Comparison of ENCODE assay signal across 22 cellular contexts in the genomic region with DNA sequence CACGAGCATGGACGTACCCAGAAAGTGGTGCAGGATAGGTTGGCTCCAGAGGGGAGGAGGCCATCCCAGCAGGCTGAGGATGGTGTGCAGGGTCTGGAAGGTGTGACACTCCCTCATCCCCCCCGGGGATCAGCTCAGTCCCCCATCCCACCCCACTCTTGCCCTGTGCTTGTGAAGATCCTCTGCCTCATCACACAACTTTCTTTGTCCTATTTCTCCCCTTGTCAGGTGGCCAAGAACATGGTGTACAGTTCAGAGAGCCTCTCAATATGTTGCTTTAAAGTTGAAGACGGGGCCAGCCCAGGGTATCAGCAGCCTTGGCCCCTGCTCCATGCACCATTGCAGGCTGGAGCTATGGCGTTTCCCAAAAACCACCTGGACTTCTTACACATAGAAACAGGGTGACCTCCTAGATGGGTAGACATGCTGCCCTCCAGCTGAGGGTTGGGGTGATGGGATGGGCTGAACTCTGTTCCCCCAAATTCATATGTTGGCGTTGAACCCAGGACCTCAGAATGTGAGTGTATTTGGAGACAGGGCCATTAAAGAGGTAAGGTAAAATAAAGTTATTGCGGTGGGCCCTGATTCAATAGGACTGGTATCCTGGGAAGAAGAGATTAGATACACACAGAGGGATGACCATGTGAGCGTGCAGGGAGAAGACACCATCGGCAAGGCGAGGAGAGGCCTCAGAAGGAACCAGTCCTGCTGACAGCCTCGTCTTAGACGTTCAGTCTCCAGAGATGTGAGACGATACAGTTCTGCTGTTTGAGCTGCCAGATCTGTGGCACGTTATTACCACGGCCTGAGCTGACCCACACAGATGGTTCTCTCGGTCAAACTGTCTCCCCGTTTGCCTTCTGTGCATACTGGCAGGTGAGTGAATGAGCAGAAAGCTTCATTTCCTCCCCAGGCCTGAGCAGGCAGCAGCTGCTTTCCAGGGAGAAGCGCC.
DNase-seq lines count a peak whose midpoint lies in the region; ATAC-seq, FAIRE-seq and TF ChIP-seq lines count a peak whose summit lies in the region.
"Had no signal": no experiment of that assay in that cellular context is flagged by ENCODE, and none has a peak within 500 bp of the region (broad histone marks: within the 10 kb centered on the region; RNA-seq: fewer than 3 reads in every experiment).

No MANE protein-coding gene starts in this region.

- no peaks in the 10 kb centered on the region for H3K36me3 ChIP-seq in Peyer's patch
- H3K36me3 ChIP-seq in spleen, result no peaks in the 10 kb centered on the region

- WGBS in right cardiac atrium, result 70% methylated on average over 18 of the region's 18 CpGs
- WGBS in spleen, 5 donors, result 80 to 86% (median 84%) methylated on average over 15 to 18 of the region's 18 CpGs

- no peaks in the 10 kb centered on the region for H3K27me3 ChIP-seq in Peyer's patch
- H3K27me3 ChIP-seq in right cardiac atrium (ENCODE audit: control insufficient read depth, insufficient read depth), result no peaks in the 10 kb centered on the region
- no peaks in the 10 kb centered on the region for H3K27me3 ChIP-seq in spleen (replicated peaks in 1 of 7)

- H3K4me1 ChIP-seq in Peyer's patch (peaks cover 0 to 21% (median 0%) of the 10 kb centered on the region in 4 donors), right cardiac atrium (ENCODE audit: control insufficient read depth, insufficient read depth, low read length) (peaks cover 25% of the 10 kb centered on the region), spleen (peaks cover 0 to 5% (median 0%) of the 10 kb centered on the region in 6 donors)

- TF ChIP-seq CTCF in Peyer's patch (IDR thresholded peaks at IDR 0.05), result no peak
- TF ChIP-seq CTCF in spleen (IDR thresholded peaks at IDR 0.05 in 8 of 11, conservative IDR thresholded peaks at IDR 0.05 in 3 of 11), result no peak

- H3K27ac ChIP-seq in Peyer's patch, result peak overlapping the region in 2 of 4 donors; percentile 50 to 59
- peak overlapping the region; percentile 97 for H3K27ac ChIP-seq in right cardiac atrium (ENCODE audit: low read length)
- no peak overlapping the region for H3K27ac ChIP-seq in spleen
- H3K27ac ChIP-seq: epithelial cell of prostate had no signal

- no peak for ATAC-seq in right cardiac atrium
- ATAC-seq: Panc1, SK-N-SH treated with all-trans-retinoic acid at 6 μM for 48 hours had no signal

- H3K9me3 ChIP-seq in Peyer's patch (no peaks in the 10 kb centered on the region), right cardiac atrium (ENCODE audit: control insufficient read depth, low read length) (no peaks in the 10 kb centered on the region), spleen (no peaks in the 10 kb centered on the region)

- H3K4me3 ChIP-seq in Peyer's patch (no peak overlapping the region), right cardiac atrium (ENCODE audit: low read length) (no peak overlapping the region), spleen (no peak overlapping the region)

- TF ChIP-seq POLR2A in Peyer's patch (IDR thresholded peaks at IDR 0.05) (no peak), spleen (IDR thresholded peaks at IDR 0.05) (no peak)

- peak; percentile 17 for DNase-seq in activated CD4-positive, CD25-positive, alpha-beta regulatory T cell treated with anti-CD3 and anti-CD28 coated beads, Interleukin-2, amount 50 U/mL, for 72 hours
- DNase-seq in activated CD4-positive, CD25-positive, alpha-beta regulatory T cell (lab: John Stamatoyannopoulos, UW), result no peak
- peak in 2 of 3 donors; percentile 19 to 35 for DNase-seq in Peyer's patch
- no peak for DNase-seq in right cardiac atrium
- DNase-seq in spleen, result peak; percentile 35
- DNase-seq in NCI-H1436 treated with DMSO at 0.1 percent for 48 hours (lab: John Stamatoyannopoulos, UW), result no peak
- DNase-seq in OCI-M2 (lab: John Stamatoyannopoulos, UW; ENCODE audit: unreplicated experiment), result no peak
- DNase-seq in urothelium cell line (ENCODE audit: low spot score), result no peak
- DNase-seq: activated CD4-positive, alpha-beta T cell treated with anti-CD3 and anti-CD28 coated beads for 48 hours; dermis blood vessel endothelial cell; DMS153; foreskin melanocyte; NCI-H1048; NCI-H526 treated with DMSO at 0.1 percent for 48 hours; occipital lobe; stimulated activated CD4-positive, alpha-beta T cell treated with anti-CD3 and anti-CD28 coated beads, Interleukin-2, amount 100 ng/mL, for 48 hours; T1000 had no signal

- intact Hi-C loops in right cardiac atrium (cut with DNase I) (loop anchor here in 1 of 4 donors (10.0 kb wide), 2 partner anchors 127 to 273 kb away; partner anchors contain the start of gene GADD45G), spleen (cut with DNase I; ENCODE audit: low total_unique reads) (no loop called here)

- no peak for FAIRE-seq in urothelium cell line (lab: Jason Lieb, UNC)
- FAIRE-seq: A204.1, GM12892 had no signal

Comparison
In these comparisons a context has a peak if more than half of its experiments do, and no peak if none do; other contexts are left out.
1. DNase-seq: peak in activated CD4-positive, CD25-positive, alpha-beta regulatory T cell treated with anti-CD3 and anti-CD28 coated beads, Interleukin-2, amount 50 U/mL, for 72 hours (single experiment), Peyer's patch (2 of 3) and spleen (single experiment); none in activated CD4-positive, CD25-positive, alpha-beta regulatory T cell (0 of 4), right cardiac atrium (0 of 3), NCI-H1436 treated with DMSO at 0.1 percent for 48 hours (single experiment), OCI-M2 (single experiment) and urothelium cell line (single experiment).